ENCODE assay signal across 1 cellular context in the genomic region with DNA sequence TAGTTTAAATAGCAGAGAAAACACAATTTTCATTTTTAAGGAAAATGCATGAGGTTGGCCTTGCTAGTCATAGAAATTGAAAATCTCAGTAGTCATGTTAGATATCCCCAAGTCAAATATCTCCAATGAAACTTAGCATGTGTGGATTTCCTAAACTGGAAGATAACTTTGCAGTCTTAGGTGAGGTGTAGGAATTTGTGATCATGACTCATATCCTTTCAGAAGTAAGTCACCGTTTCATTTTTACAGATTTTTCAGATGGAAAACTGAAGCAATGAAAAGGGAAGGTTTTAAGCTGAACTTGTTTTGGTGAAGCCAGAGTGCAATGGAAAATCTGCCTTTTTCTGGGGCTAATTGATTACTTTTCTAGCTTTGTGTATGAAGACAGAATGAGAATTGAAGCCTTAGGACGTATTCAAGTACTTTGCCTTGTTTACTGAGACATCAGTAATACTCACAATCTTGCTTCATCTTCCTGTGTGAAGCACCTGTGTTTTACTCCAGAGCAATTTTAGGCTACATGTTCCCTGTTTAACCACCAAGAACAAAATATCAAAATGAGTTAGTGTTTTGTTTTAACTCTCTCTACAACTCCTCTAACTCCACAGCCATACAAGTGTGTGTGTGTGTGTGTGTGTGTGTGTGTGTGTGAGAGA.
TF ChIP-seq lines count a peak whose summit lies in the region.

No MANE protein-coding gene starts in this region.

TF ChIP-seq in A549, 52 proteins besides CTCF, POLR2A, EP300 and RAD21 (continued from another document):
- TF ChIP-seq NFE2L2 (conservative IDR thresholded peaks at IDR 0.05; ENCODE audit: low read length) = no peak
- TF ChIP-seq FOSL2 (IDR thresholded peaks at IDR 0.05) = no peak
- TF ChIP-seq FOSL2 (CRISPR knock-in tag; IDR thresholded peaks at IDR 0.05) = peak; percentile 14; the same call in 1 of the 2 replicates
- TF ChIP-seq EHMT2 (IDR thresholded peaks at IDR 0.05; ENCODE audit: low read depth) = no peak
- no peak for TF ChIP-seq ZC3H11A (IDR thresholded peaks at IDR 0.05)
- TF ChIP-seq, protein P1, sequence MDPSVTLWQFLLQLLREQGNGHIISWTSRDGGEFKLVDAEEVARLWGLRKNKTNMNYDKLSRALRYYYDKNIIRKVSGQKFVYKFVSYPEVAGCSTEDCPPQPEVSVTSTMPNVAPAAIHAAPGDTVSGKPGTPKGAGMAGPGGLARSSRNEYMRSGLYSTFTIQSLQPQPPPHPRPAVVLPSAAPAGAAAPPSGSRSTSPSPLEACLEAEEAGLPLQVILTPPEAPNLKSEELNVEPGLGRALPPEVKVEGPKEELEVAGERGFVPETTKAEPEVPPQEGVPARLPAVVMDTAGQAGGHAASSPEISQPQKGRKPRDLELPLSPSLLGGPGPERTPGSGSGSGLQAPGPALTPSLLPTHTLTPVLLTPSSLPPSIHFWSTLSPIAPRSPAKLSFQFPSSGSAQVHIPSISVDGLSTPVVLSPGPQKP (IDR thresholded peaks at IDR 0.05; ENCODE audit: low read depth, low read length) = no peak
- TF ChIP-seq CBX8 (IDR thresholded peaks at IDR 0.05) = no peak
- TF ChIP-seq NR3C1 (IDR thresholded peaks at IDR 0.05) = no peak
TF ChIP-seq in A549: peak in this region for 1.
